In the genomic region with DNA sequence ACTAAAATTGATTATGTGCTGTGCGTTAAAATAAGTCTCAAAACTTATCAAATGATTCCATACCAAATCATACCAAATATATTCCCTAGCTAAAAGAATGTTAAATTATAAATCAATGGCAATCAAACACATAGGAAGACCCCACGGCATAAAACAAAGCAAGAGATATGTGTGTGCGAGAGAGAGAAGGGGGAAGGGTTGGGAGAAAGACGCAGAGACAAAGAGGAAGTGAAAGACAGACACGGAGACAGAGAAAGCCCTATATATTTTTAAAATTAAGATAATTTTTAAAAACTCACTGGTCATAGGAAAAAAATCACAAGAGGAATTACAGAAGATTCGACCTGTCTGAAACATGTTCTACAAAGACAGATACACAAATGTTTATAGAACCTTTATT, we compare ENCODE assay signal across 23 cellular contexts.
"Had no signal": no experiment of that assay in that cellular context is flagged by ENCODE, and none has a peak within 500 bp of the region (broad histone marks: within the 10 kb centered on the region; RNA-seq: fewer than 3 reads in every experiment).

No MANE protein-coding gene starts in this region.

- H3K27me3 Mint-ChIP-seq: activated CD4-positive, alpha-beta memory T cell treated with anti-CD3 and anti-CD28 coated beads, Interleukin-2, amount 10 ng/mL, durations not matched to agents 7 days and 5 days; central memory CD8-positive, alpha-beta T cell; natural killer cell treated with Interleukin-12 subunit alpha and Interleukin-12 subunit beta and Interleukin-15 and Interleukin-18, amount 100 ng/mL, for 72 hours; progenitor cell of endocrine pancreas; T-helper 17 cell had no signal

- H3K4me3 ChIP-seq: body of pancreas, skin epidermis, transverse colon had no signal

- H3K36me3 ChIP-seq: transverse colon had no signal

- H3K27me3 ChIP-seq: body of pancreas, foreskin keratinocyte, transverse colon had no signal

- H3K36me3 Mint-ChIP-seq: activated naive CD4-positive, alpha-beta T cell treated with anti-CD3 and anti-CD28 coated beads, Interleukin-2, amount 50 U/mL, for 72 hours; natural killer cell treated with Interleukin-12 subunit alpha and Interleukin-12 subunit beta and Interleukin-15 and Interleukin-18, amount 100 ng/mL, for 72 hours had no signal

- H3K4me1 ChIP-seq: body of pancreas, foreskin keratinocyte, transverse colon had no signal

- H3K27ac Mint-ChIP-seq: activated CD4-positive, alpha-beta memory T cell treated with anti-CD3 and anti-CD28 coated beads, Interleukin-2, amount 10 ng/mL, durations not matched to agents 7 days and 5 days; activated naive CD4-positive, alpha-beta T cell treated with anti-CD3 and anti-CD28 coated beads, Interleukin-2, amount 50 U/mL, for 72 hours; natural killer cell treated with Interleukin-12 subunit alpha and Interleukin-12 subunit beta and Interleukin-15 and Interleukin-18, amount 100 ng/mL, for 72 hours; progenitor cell of endocrine pancreas; T-helper 17 cell had no signal

- H3K4me1 Mint-ChIP-seq: activated CD4-positive, alpha-beta memory T cell treated with anti-CD3 and anti-CD28 coated beads, Interleukin-2, amount 10 ng/mL, durations not matched to agents 7 days and 5 days; central memory CD8-positive, alpha-beta T cell; T-helper 17 cell had no signal

- ATAC-seq: activated naive CD4-positive, alpha-beta T cell treated with anti-CD3 and anti-CD28 coated beads, Interleukin-2, amount 50 U/mL, for 72 hours; body of pancreas; foreskin keratinocyte; left ventricle myocardium superior; natural killer cell treated with Interleukin-12 subunit alpha and Interleukin-12 subunit beta and Interleukin-15 and Interleukin-18, amount 100 ng/mL, for 72 hours; right cardiac atrium; stimulated activated naive CD8-positive, alpha-beta T cell treated with anti-CD3 and anti-CD28 coated beads, Interleukin-15, Interleukin-2, amounts not matched to agents 100 U/mL and 50 U/mL, for 24 hours; T-helper 17 cell had no signal

- H3K9me3 ChIP-seq: body of pancreas, transverse colon had no signal

- H3K27ac ChIP-seq: body of pancreas, foreskin keratinocyte, skin epidermis, transverse colon had no signal

- H3K9me3 Mint-ChIP-seq: activated CD4-positive, alpha-beta memory T cell treated with anti-CD3 and anti-CD28 coated beads, Interleukin-2, amount 10 ng/mL, durations not matched to agents 7 days and 5 days; activated naive CD4-positive, alpha-beta T cell treated with anti-CD3 and anti-CD28 coated beads, Interleukin-2, amount 50 U/mL, for 72 hours; central memory CD8-positive, alpha-beta T cell; natural killer cell treated with Interleukin-12 subunit alpha and Interleukin-12 subunit beta and Interleukin-15 and Interleukin-18, amount 100 ng/mL, for 72 hours had no signal

- DNase-seq: activated CD4-positive, alpha-beta memory T cell treated with anti-CD3 and anti-CD28 coated beads, Interleukin-2, amount 10 ng/mL, durations not matched to agents 7 days and 5 days; activated CD4-positive, alpha-beta T cell treated with anti-CD3 and anti-CD28 coated beads for 4 hours; activated gamma-delta T cell; activated T-cell treated with anti-CD3 and anti-CD28 coated beads, Interleukin-2, amount 50 U/mL, for 48 hours; body of pancreas; cortex of kidney; effector CD8-positive, alpha-beta T cell; foreskin keratinocyte; head of caudate nucleus; kidney glomerular epithelial cell; left ventricle myocardium superior; mesendoderm; nucleus accumbens; right cardiac atrium; stimulated activated CD4-positive, alpha-beta T cell treated with anti-CD3 and anti-CD28 coated beads, Interleukin-4, amount 100 ng/mL, for 24 hours; stimulated activated naive CD8-positive, alpha-beta T cell treated with anti-CD3 and anti-CD28 coated beads, Interleukin-15, Interleukin-2, amounts not matched to agents 100 U/mL and 50 U/mL, for 24 hours; T-helper 17 cell; transverse colon had no signal

- H3K4me3 Mint-ChIP-seq: activated CD4-positive, alpha-beta memory T cell treated with anti-CD3 and anti-CD28 coated beads, Interleukin-2, amount 10 ng/mL, durations not matched to agents 7 days and 5 days; central memory CD8-positive, alpha-beta T cell; natural killer cell treated with Interleukin-12 subunit alpha and Interleukin-12 subunit beta and Interleukin-15 and Interleukin-18, amount 100 ng/mL, for 72 hours; T-helper 17 cell had no signal
